Comparison of ENCODE assay signal across 7 cellular contexts in the genomic region with DNA sequence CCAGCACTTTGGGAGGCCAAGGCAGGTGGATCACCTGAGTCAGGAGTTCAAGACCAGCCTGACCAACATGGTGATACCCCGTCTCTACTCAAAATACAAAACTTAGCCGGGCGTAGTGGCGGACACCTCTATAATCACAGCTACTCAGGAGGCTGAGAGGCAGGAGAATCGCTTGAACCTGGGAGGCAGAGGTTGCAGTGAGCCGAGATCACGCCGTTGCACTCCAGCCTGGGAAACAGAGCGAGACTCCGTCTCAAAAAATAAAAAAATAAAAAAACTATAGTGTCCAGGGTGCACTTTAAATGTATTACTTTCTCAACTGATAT. TPM values are rescaled to one million over a fixed set of nuclear protein-coding genes. Genes with fewer than 3 reads are reported as not detected.
DNase-seq lines count a peak whose midpoint lies in the region; ATAC-seq and TF ChIP-seq lines count a peak whose summit lies in the region.
"Not testable (repeated sequence)": the region's sequence is repeated elsewhere in the genome, so short reads cannot be mapped to it uniquely, and the experiment has no call there.

No MANE protein-coding gene starts in this region.

- in situ Hi-C loops in mammary epithelial cell (cut with MboI; ENCODE audit: low sequenced_read_pairs in 2 of 2): not testable (repeated sequence)

- not testable (repeated sequence) for H3K27ac ChIP-seq in OCI-LY3 (ENCODE audit: low read length); mammary epithelial cell (ENCODE audit: insufficient read depth, low read depth, low read length)
- peak overlapping the region; percentile 71 for H3K27ac ChIP-seq in naive thymus-derived CD4-positive, alpha-beta T cell (ENCODE audit: low read depth, low read length)
- H3K27ac ChIP-seq in spleen: peak overlapping the region in 6 of 8 donors; percentile 18 to 98 (median 68)

- H3K9ac ChIP-seq in OCI-LY3 (ENCODE audit: low read length): peak overlapping the region; percentile 38; the same call in 1 of the 2 replicates
- not testable (repeated sequence) for H3K9ac ChIP-seq in mammary epithelial cell (ENCODE audit: insufficient read depth, low read length)

- H2AFZ ChIP-seq in OCI-LY3 (ENCODE audit: low read depth, low read length); mammary epithelial cell (ENCODE audit: low read depth, low read length): not testable (repeated sequence)

- peaks cover 42% of the 10 kb centered on the region for H4K20me1 ChIP-seq in OCI-LY3 (ENCODE audit: insufficient read depth, low read length)
- H4K20me1 ChIP-seq in mammary epithelial cell (ENCODE audit: insufficient read depth, low read length): not testable (repeated sequence)

- DNase-seq in activated CD4-positive, alpha-beta T cell treated with anti-CD3 and anti-CD28 coated beads, Interleukin-2, amount 10 ng/mL, durations not matched to agents 7 days and 5 days; mammary epithelial cell; naive thymus-derived CD4-positive, alpha-beta T cell; spleen: not testable (repeated sequence)
- peak; percentile 12 for DNase-seq in activated naive CD4-positive, alpha-beta T cell treated with anti-CD3 and anti-CD28 coated beads for 36 hours

- H3K4me2 ChIP-seq in OCI-LY3 (ENCODE audit: low read length): peak overlapping the region; percentile 77
- H3K4me2 ChIP-seq in mammary epithelial cell (ENCODE audit: insufficient read depth, low read depth, low read length): not testable (repeated sequence)

- H3K4me1 Mint-ChIP-seq in activated CD4-positive, alpha-beta T cell treated with anti-CD3 and anti-CD28 coated beads, Interleukin-2, amount 10 ng/mL, durations not matched to agents 7 days and 5 days: peaks cover 58% of the 10 kb centered on the region
- H3K4me1 Mint-ChIP-seq in activated naive CD4-positive, alpha-beta T cell treated with anti-CD3 and anti-CD28 coated beads for 36 hours (ENCODE audit: low read depth): peaks cover 53% of the 10 kb centered on the region
- peaks cover 39 to 74% (median 56%) of the 10 kb centered on the region in 7 donors for H3K4me1 Mint-ChIP-seq in naive thymus-derived CD4-positive, alpha-beta T cell

- POLR2A ChIA-PET in activated CD4-positive, alpha-beta T cell treated with anti-CD3 and anti-CD28 coated beads, Interleukin-2, amount 10 ng/mL, durations not matched to agents 7 days and 5 days (lab: Charles Lee): interaction anchor here (0.7 kb wide), 1 partner anchor 558 kb away, joined by 3 read pairs; no protein-coding TSS in a partner anchor
- POLR2A ChIA-PET in naive thymus-derived CD4-positive, alpha-beta T cell (lab: Charles Lee): interaction anchor here (1.1 to 2.1 kb wide), 2 partner anchors 8 to 12 kb away, joined by 4 to 8 read pairs; no protein-coding TSS in a partner anchor

- H3K4me1 ChIP-seq in OCI-LY3 (ENCODE audit: low read length) (peaks cover 47% of the 10 kb centered on the region), mammary epithelial cell (ENCODE audit: insufficient read depth, low read length) (peaks cover 10% of the 10 kb centered on the region), spleen (peaks cover 50 to 77% (median 71%) of the 10 kb centered on the region in 6 donors)
- peaks cover 24 to 29% of the 10 kb centered on the region in 2 donors for H3K4me1 ChIP-seq in naive thymus-derived CD4-positive, alpha-beta T cell (ENCODE audit: control insufficient read depth in 2 of 2, insufficient read depth in 2 of 2, low read length in 2 of 2)

- H3K27me3 ChIP-seq in OCI-LY3 (ENCODE audit: low read depth, low read length); mammary epithelial cell (ENCODE audit: insufficient read depth, low read length); naive thymus-derived CD4-positive, alpha-beta T cell (ENCODE audit: control insufficient read depth in 2 of 2, insufficient read depth in 2 of 2, low read length in 2 of 2); spleen (replicated peaks in 1 of 7): not testable (repeated sequence)

- not testable (repeated sequence) for H3K36me3 ChIP-seq in OCI-LY3 (replicated peaks; ENCODE audit: low read depth, low read length); mammary epithelial cell (ENCODE audit: insufficient read depth, low read length); naive thymus-derived CD4-positive, alpha-beta T cell (ENCODE audit: control insufficient read depth in 2 of 3, insufficient read depth in 3 of 3, low read length in 3 of 3); spleen

- not testable (repeated sequence) for TF ChIP-seq POLR2A in spleen (IDR thresholded peaks at IDR 0.05)

- H3K27me3 Mint-ChIP-seq in activated CD4-positive, alpha-beta T cell treated with anti-CD3 and anti-CD28 coated beads, Interleukin-2, amount 10 ng/mL, durations not matched to agents 7 days and 5 days; activated naive CD4-positive, alpha-beta T cell treated with anti-CD3 and anti-CD28 coated beads for 36 hours (ENCODE audit: low read depth); naive thymus-derived CD4-positive, alpha-beta T cell: not testable (repeated sequence)

- H3K79me2 ChIP-seq in OCI-LY3 (ENCODE audit: low read length) (peaks cover 82% of the 10 kb centered on the region), mammary epithelial cell (ENCODE audit: insufficient read depth, low read length) (peaks cover 53% of the 10 kb centered on the region)

- peak overlapping the region; percentile 26 for H3K4me3 ChIP-seq in GM08714 (ENCODE audit: low read length)
- H3K4me3 ChIP-seq in OCI-LY3 (ENCODE audit: low read length): peak overlapping the region; percentile 31
- not testable (repeated sequence) for H3K4me3 ChIP-seq in mammary epithelial cell (replicated peaks in 1 of 3; ENCODE audit: insufficient read depth in 1 of 3, low read depth in 2 of 3, low read length in 3 of 3); naive thymus-derived CD4-positive, alpha-beta T cell (ENCODE audit: low read length)
- H3K4me3 ChIP-seq in spleen: peak overlapping the region in 1 of 8 donors; percentile 18

- H3K36me3 Mint-ChIP-seq in activated CD4-positive, alpha-beta T cell treated with anti-CD3 and anti-CD28 coated beads, Interleukin-2, amount 10 ng/mL, durations not matched to agents 7 days and 5 days (ENCODE audit: low read depth); activated naive CD4-positive, alpha-beta T cell treated with anti-CD3 and anti-CD28 coated beads for 36 hours (ENCODE audit: low read depth); naive thymus-derived CD4-positive, alpha-beta T cell: not testable (repeated sequence)

- dilution Hi-C loops in mammary epithelial cell (cut with HindIII; ENCODE audit: low sequenced_read_pairs): not testable (repeated sequence)

- H3K4me3 Mint-ChIP-seq in activated CD4-positive, alpha-beta T cell treated with anti-CD3 and anti-CD28 coated beads, Interleukin-2, amount 10 ng/mL, durations not matched to agents 7 days and 5 days: peak overlapping the region; percentile 56
- H3K4me3 Mint-ChIP-seq in activated naive CD4-positive, alpha-beta T cell treated with anti-CD3 and anti-CD28 coated beads for 36 hours: peak overlapping the region; percentile 9
- peak overlapping the region in 7 of 10 donors; percentile 4 to 95 (median 58) for H3K4me3 Mint-ChIP-seq in naive thymus-derived CD4-positive, alpha-beta T cell

- not testable (repeated sequence) for TF ChIP-seq CTCF in OCI-LY3 (IDR thresholded peaks at IDR 0.05; ENCODE audit: low read depth, low read length); mammary epithelial cell (conservative IDR thresholded peaks at IDR 0.05 in 1 of 2, IDR thresholded peaks at IDR 0.05 in 1 of 2; ENCODE audit: extremely low read depth in 1 of 2, insufficient read depth in 1 of 2, low read depth in 1 of 2, low read length in 2 of 2); spleen (IDR thresholded peaks at IDR 0.05 in 8 of 11, conservative IDR thresholded peaks at IDR 0.05 in 3 of 11)

- not testable (repeated sequence) for ATAC-seq in naive thymus-derived CD4-positive, alpha-beta T cell

- CTCF ChIA-PET in activated CD4-positive, alpha-beta T cell treated with anti-CD3 and anti-CD28 coated beads, Interleukin-2, amount 10 ng/mL, durations not matched to agents 7 days and 5 days (lab: Charles Lee): interaction anchor here (0.6 to 1.9 kb wide), 3 partner anchors 11 to 217 kb away, joined by 3 to 6 read pairs (median 3); no protein-coding TSS in a partner anchor
- CTCF ChIA-PET in activated naive CD4-positive, alpha-beta T cell treated with anti-CD3 and anti-CD28 coated beads for 36 hours (lab: Charles Lee): interaction anchor here (1.2 to 1.7 kb wide), 3 partner anchors 8 to 152 kb away, joined by 3 to 7 read pairs (median 3); no protein-coding TSS in a partner anchor
- CTCF ChIA-PET in mammary epithelial cell (lab: Charles Lee; ENCODE audit: low non-redundant PET): interaction anchor here (0.5 kb wide), 1 partner anchor 43 kb away, joined by 13 read pairs; no protein-coding TSS in a partner anchor
- CTCF ChIA-PET in naive thymus-derived CD4-positive, alpha-beta T cell (lab: Charles Lee): not testable (repeated sequence)

- H3K9me3 ChIP-seq in OCI-LY3 (ENCODE audit: insufficient read depth, low read length); mammary epithelial cell (replicated peaks; ENCODE audit: insufficient read depth, low read length); naive thymus-derived CD4-positive, alpha-beta T cell (ENCODE audit: control insufficient read depth in 2 of 3, low read length in 3 of 3); spleen: not testable (repeated sequence)

- intact Hi-C loops in activated naive CD4-positive, alpha-beta T cell treated with anti-CD3 and anti-CD28 coated beads for 36 hours (cut with micrococcal nuclease): loop anchor here (10.0 kb wide), 1 partner anchor 112 kb away; no protein-coding TSS in a partner anchor
- intact Hi-C loops in mammary epithelial cell (cut with micrococcal nuclease); spleen (cut with DNase I; ENCODE audit: low total_unique reads): not testable (repeated sequence)
- intact Hi-C loops in naive thymus-derived CD4-positive, alpha-beta T cell (cut with micrococcal nuclease): loop anchor here (10.0 kb wide), 2 partner anchors 342 to 972 kb away; a partner anchor contains a TSS

- peak overlapping the region; percentile 75 for H3K27ac Mint-ChIP-seq in activated CD4-positive, alpha-beta T cell treated with anti-CD3 and anti-CD28 coated beads, Interleukin-2, amount 10 ng/mL, durations not matched to agents 7 days and 5 days
- H3K27ac Mint-ChIP-seq in activated naive CD4-positive, alpha-beta T cell treated with anti-CD3 and anti-CD28 coated beads for 36 hours: peak overlapping the region; percentile 85
- peak overlapping the region; percentile 6 to 98 (median 74) for H3K27ac Mint-ChIP-seq in naive thymus-derived CD4-positive, alpha-beta T cell

- WGBS in mammary epithelial cell (ENCODE audit: low coverage, missing lambda C conversion rate): 98% methylated on average over 10 of the region's 10 CpGs
- WGBS in spleen, 5 donors: 86 to 94% (median 89%) methylated on average over 10 of the region's 10 CpGs

- H3K9me3 Mint-ChIP-seq in activated CD4-positive, alpha-beta T cell treated with anti-CD3 and anti-CD28 coated beads, Interleukin-2, amount 10 ng/mL, durations not matched to agents 7 days and 5 days; activated naive CD4-positive, alpha-beta T cell treated with anti-CD3 and anti-CD28 coated beads for 36 hours; naive thymus-derived CD4-positive, alpha-beta T cell: not testable (repeated sequence)

- TSS peak; percentile 53 for BruUV-seq in mammary epithelial cell (replicated peaks; lab: Mats Ljungman, UMichigan)

RNA-seq across cellular contexts. Expression of a gene that starts 4.6 kb away (rescaled TPM):
- 10 to 100 TPM; 37.8 to 38.4 TPM for total RNA-seq in activated CD4-positive, alpha-beta T cell treated with anti-CD3 and anti-CD28 coated beads, Interleukin-2, amount 10 ng/mL, durations not matched to agents 7 days and 5 days
- total RNA-seq in activated naive CD4-positive, alpha-beta T cell treated with anti-CD3 and anti-CD28 coated beads for 36 hours: 10 to 100 TPM; 40.4 to 42.6 TPM
- total RNA-seq in mammary epithelial cell (10 to 100 TPM; 10.0 to 34.1 TPM), spleen (100 to 1,000 TPM in 2 of 7 donors, 10 to 100 TPM in 5; 74.0 to 110 (median 85.3) TPM)
- polyA plus RNA-seq in mammary epithelial cell (9.8 TPM), spleen (10 to 100 TPM in 2 of 3 donors, 1 to 10 TPM in 1; 9.2 to 22.0 (median 12.4) TPM)
- polyA minus RNA-seq in mammary epithelial cell: 4.9 TPM
- total RNA-seq in naive thymus-derived CD4-positive, alpha-beta T cell: 10 to 100 TPM; 50.0 to 88.5 (median 56.6) TPM
- polyA plus RNA-seq in naive thymus-derived CD4-positive, alpha-beta T cell: 1 to 10 TPM; 7.2 to 7.8 TPM
